Comparison of ENCODE assay signal across 1 cellular context in the genomic region with DNA sequence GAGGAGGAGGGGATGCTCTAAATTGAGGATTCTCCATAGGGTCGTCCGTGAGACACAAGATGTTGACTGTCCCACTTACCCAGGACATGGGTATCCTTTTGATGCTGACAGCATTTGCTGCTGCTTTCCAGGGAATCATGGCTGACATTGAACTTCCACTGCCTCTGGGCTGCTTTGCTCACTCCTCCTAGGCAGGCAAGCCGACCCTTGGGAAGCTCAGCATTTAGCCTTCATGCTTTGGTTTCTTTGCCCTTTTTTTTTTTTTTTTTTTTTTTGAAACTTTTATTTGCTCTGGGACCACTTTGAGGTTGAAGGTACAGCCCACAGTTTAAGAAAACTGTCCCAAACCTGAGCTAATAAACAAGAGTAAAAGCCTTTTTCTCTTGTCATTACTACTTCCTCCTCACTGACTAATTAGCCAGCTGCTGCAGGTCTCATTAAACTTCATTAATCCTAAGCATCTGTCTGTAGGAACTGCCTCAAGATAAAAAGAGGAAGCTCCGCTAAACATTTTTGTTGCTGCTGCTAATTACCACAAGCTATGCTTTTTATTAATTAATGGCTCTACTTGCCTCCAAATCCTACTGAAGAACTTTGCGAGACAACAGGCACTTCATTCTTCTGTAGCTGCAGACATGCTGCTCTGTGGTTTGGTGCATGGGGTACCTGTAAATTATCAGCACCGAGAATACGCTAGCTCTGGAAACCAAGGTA.
TF ChIP-seq lines count a peak whose summit lies in the region.

No MANE protein-coding gene starts in this region.

TF ChIP-seq in GM12878, 131 proteins besides CTCF, POLR2A, EP300 and RAD21 (continued from another document and continues in another):
- TF ChIP-seq SMC3 (IDR thresholded peaks at IDR 0.05; ENCODE audit: borderline replicate concordance, low read length), result no peak
- no peak for TF ChIP-seq CBX5 (IDR thresholded peaks at IDR 0.05; ENCODE audit: low read depth)
- TF ChIP-seq SIX5 (IDR thresholded peaks at IDR 0.05; ENCODE audit: low read depth, low read length, severe bottlenecking), result no peak
- TF ChIP-seq SREBF1 (IDR thresholded peaks at IDR 0.05; ENCODE audit: low read length), result no peak
- no peak for TF ChIP-seq NR2C1 (IDR thresholded peaks at IDR 0.05)
- TF ChIP-seq TAF1 (IDR thresholded peaks at IDR 0.05; ENCODE audit: borderline replicate concordance, low read depth, low read length), result no peak
- TF ChIP-seq IRF4 (IDR thresholded peaks at IDR 0.05; ENCODE audit: low read depth, low read length), result no peak
- no peak for TF ChIP-seq HDAC6 (IDR thresholded peaks at IDR 0.05; ENCODE audit: unreplicated experiment)
- TF ChIP-seq, protein P1, sequence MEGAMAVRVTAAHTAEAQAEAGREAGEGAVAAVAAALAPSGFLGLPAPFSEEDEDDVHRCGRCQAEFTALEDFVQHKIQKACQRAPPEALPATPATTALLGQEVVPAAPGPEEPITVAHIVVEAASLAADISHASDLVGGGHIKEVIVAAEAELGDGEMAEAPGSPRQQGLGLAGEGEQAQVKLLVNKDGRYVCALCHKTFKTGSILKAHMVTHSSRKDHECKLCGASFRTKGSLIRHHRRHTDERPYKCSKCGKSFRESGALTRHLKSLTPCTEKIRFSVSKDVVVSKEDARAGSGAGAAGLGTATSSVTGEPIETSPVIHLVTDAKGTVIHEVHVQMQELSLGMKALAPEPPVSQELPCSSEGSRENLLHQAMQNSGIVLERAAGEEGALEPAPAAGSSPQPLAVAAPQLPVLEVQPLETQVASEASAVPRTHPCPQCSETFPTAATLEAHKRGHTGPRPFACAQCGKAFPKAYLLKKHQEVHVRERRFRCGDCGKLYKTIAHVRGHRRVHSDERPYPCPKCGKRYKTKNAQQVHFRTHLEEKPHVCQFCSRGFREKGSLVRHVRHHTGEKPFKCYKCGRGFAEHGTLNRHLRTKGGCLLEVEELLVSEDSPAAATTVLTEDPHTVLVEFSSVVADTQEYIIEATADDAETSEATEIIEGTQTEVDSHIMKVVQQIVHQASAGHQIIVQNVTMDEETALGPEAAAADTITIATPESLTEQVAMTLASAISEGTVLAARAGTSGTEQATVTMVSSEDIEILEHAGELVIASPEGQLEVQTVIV (IDR thresholded peaks at IDR 0.05; ENCODE audit: borderline replicate concordance, partially characterized antibody), result no peak
- TF ChIP-seq NFYA (IDR thresholded peaks at IDR 0.05; ENCODE audit: borderline replicate concordance, low read depth, low read length), result no peak
- TF ChIP-seq PML (IDR thresholded peaks at IDR 0.05; ENCODE audit: low read length), result no peak
- TF ChIP-seq MYC (IDR thresholded peaks at IDR 0.05; ENCODE audit: insufficient read depth, insufficient read length, insufficient replicate concordance, low read length, severe bottlenecking), result no peak
- no peak for TF ChIP-seq FOXM1 (IDR thresholded peaks at IDR 0.05; ENCODE audit: low read depth, low read length)
- no peak for TF ChIP-seq WRNIP1 (IDR thresholded peaks at IDR 0.05; ENCODE audit: borderline replicate concordance, low read depth, low read length)
- TF ChIP-seq RELA (IDR thresholded peaks at IDR 0.05; ENCODE audit: borderline replicate concordance, partially characterized antibody), result no peak
- TF ChIP-seq, protein P2, sequence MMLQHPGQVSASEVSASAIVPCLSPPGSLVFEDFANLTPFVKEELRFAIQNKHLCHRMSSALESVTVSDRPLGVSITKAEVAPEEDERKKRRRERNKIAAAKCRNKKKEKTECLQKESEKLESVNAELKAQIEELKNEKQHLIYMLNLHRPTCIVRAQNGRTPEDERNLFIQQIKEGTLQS (IDR thresholded peaks at IDR 0.05; ENCODE audit: borderline replicate concordance, extremely low read depth, low read depth, low read length), result no peak
- TF ChIP-seq, protein P3, sequence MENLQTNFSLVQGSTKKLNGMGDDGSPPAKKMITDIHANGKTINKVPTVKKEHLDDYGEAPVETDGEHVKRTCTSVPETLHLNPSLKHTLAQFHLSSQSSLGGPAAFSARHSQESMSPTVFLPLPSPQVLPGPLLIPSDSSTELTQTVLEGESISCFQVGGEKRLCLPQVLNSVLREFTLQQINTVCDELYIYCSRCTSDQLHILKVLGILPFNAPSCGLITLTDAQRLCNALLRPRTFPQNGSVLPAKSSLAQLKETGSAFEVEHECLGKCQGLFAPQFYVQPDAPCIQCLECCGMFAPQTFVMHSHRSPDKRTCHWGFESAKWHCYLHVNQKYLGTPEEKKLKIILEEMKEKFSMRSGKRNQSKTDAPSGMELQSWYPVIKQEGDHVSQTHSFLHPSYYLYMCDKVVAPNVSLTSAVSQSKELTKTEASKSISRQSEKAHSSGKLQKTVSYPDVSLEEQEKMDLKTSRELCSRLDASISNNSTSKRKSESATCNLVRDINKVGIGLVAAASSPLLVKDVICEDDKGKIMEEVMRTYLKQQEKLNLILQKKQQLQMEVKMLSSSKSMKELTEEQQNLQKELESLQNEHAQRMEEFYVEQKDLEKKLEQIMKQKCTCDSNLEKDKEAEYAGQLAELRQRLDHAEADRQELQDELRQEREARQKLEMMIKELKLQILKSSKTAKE (IDR thresholded peaks at IDR 0.05; ENCODE audit: low read depth, poor library complexity, severe bottlenecking), result peak; percentile 61
- TF ChIP-seq, protein P4, sequence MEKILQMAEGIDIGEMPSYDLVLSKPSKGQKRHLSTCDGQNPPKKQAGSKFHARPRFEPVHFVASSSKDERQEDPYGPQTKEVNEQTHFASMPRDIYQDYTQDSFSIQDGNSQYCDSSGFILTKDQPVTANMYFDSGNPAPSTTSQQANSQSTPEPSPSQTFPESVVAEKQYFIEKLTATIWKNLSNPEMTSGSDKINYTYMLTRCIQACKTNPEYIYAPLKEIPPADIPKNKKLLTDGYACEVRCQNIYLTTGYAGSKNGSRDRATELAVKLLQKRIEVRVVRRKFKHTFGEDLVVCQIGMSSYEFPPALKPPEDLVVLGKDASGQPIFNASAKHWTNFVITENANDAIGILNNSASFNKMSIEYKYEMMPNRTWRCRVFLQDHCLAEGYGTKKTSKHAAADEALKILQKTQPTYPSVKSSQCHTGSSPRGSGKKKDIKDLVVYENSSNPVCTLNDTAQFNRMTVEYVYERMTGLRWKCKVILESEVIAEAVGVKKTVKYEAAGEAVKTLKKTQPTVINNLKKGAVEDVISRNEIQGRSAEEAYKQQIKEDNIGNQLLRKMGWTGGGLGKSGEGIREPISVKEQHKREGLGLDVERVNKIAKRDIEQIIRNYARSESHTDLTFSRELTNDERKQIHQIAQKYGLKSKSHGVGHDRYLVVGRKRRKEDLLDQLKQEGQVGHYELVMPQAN (conservative IDR thresholded peaks at IDR 0.05), result peak; percentile 37; the same call in 1 of the 2 replicates
- peak; percentile 41; the same call in 1 of the 2 replicates for TF ChIP-seq RAD51 (IDR thresholded peaks at IDR 0.05)
- TF ChIP-seq HDAC2 (IDR thresholded peaks at IDR 0.05), result no peak
- TF ChIP-seq, protein P5, sequence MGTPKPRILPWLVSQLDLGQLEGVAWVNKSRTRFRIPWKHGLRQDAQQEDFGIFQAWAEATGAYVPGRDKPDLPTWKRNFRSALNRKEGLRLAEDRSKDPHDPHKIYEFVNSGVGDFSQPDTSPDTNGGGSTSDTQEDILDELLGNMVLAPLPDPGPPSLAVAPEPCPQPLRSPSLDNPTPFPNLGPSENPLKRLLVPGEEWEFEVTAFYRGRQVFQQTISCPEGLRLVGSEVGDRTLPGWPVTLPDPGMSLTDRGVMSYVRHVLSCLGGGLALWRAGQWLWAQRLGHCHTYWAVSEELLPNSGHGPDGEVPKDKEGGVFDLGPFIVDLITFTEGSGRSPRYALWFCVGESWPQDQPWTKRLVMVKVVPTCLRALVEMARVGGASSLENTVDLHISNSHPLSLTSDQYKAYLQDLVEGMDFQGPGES (IDR thresholded peaks at IDR 0.05), result no peak
- TF ChIP-seq, protein P6, sequence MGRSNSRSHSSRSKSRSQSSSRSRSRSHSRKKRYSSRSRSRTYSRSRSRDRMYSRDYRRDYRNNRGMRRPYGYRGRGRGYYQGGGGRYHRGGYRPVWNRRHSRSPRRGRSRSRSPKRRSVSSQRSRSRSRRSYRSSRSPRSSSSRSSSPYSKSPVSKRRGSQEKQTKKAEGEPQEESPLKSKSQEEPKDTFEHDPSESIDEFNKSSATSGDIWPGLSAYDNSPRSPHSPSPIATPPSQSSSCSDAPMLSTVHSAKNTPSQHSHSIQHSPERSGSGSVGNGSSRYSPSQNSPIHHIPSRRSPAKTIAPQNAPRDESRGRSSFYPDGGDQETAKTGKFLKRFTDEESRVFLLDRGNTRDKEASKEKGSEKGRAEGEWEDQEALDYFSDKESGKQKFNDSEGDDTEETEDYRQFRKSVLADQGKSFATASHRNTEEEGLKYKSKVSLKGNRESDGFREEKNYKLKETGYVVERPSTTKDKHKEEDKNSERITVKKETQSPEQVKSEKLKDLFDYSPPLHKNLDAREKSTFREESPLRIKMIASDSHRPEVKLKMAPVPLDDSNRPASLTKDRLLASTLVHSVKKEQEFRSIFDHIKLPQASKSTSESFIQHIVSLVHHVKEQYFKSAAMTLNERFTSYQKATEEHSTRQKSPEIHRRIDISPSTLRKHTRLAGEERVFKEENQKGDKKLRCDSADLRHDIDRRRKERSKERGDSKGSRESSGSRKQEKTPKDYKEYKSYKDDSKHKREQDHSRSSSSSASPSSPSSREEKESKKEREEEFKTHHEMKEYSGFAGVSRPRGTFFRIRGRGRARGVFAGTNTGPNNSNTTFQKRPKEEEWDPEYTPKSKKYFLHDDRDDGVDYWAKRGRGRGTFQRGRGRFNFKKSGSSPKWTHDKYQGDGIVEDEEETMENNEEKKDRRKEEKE (IDR thresholded peaks at IDR 0.05), result no peak
- TF ChIP-seq, protein P7, sequence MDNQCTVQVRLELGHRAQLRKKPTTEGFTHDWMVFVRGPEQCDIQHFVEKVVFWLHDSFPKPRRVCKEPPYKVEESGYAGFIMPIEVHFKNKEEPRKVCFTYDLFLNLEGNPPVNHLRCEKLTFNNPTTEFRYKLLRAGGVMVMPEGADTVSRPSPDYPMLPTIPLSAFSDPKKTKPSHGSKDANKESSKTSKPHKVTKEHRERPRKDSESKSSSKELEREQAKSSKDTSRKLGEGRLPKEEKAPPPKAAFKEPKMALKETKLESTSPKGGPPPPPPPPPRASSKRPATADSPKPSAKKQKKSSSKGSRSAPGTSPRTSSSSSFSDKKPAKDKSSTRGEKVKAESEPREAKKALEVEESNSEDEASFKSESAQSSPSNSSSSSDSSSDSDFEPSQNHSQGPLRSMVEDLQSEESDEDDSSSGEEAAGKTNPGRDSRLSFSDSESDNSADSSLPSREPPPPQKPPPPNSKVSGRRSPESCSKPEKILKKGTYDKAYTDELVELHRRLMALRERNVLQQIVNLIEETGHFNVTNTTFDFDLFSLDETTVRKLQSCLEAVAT (IDR thresholded peaks at IDR 0.05), result peak; percentile 72; the same call in 1 of the 2 replicates
- TF ChIP-seq CREB1 (IDR thresholded peaks at IDR 0.05; ENCODE audit: low read depth), result no peak
- TF ChIP-seq MTA3 (IDR thresholded peaks at IDR 0.05; ENCODE audit: borderline replicate concordance, low read length), result no peak
- no peak for TF ChIP-seq TARDBP (IDR thresholded peaks at IDR 0.05; ENCODE audit: borderline replicate concordance)
- TF ChIP-seq, protein P8, sequence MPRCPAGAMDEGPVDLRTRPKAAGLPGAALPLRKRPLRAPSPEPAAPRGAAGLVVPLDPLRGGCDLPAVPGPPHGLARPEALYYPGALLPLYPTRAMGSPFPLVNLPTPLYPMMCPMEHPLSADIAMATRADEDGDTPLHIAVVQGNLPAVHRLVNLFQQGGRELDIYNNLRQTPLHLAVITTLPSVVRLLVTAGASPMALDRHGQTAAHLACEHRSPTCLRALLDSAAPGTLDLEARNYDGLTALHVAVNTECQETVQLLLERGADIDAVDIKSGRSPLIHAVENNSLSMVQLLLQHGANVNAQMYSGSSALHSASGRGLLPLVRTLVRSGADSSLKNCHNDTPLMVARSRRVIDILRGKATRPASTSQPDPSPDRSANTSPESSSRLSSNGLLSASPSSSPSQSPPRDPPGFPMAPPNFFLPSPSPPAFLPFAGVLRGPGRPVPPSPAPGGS (IDR thresholded peaks at IDR 0.05; ENCODE audit: borderline replicate concordance, insufficient read depth, low read depth, low read length, poor library complexity, severe bottlenecking), result no peak
- TF ChIP-seq, protein P9, sequence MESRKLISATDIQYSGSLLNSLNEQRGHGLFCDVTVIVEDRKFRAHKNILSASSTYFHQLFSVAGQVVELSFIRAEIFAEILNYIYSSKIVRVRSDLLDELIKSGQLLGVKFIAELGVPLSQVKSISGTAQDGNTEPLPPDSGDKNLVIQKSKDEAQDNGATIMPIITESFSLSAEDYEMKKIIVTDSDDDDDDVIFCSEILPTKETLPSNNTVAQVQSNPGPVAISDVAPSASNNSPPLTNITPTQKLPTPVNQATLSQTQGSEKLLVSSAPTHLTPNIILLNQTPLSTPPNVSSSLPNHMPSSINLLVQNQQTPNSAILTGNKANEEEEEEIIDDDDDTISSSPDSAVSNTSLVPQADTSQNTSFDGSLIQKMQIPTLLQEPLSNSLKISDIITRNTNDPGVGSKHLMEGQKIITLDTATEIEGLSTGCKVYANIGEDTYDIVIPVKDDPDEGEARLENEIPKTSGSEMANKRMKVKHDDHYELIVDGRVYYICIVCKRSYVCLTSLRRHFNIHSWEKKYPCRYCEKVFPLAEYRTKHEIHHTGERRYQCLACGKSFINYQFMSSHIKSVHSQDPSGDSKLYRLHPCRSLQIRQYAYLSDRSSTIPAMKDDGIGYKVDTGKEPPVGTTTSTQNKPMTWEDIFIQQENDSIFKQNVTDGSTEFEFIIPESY (IDR thresholded peaks at IDR 0.05), result no peak
- TF ChIP-seq, protein P10, sequence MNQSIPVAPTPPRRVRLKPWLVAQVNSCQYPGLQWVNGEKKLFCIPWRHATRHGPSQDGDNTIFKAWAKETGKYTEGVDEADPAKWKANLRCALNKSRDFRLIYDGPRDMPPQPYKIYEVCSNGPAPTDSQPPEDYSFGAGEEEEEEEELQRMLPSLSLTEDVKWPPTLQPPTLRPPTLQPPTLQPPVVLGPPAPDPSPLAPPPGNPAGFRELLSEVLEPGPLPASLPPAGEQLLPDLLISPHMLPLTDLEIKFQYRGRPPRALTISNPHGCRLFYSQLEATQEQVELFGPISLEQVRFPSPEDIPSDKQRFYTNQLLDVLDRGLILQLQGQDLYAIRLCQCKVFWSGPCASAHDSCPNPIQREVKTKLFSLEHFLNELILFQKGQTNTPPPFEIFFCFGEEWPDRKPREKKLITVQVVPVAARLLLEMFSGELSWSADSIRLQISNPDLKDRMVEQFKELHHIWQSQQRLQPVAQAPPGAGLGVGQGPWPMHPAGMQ (IDR thresholded peaks at IDR 0.05; ENCODE audit: borderline replicate concordance), result no peak
